13 cellular contexts compared by ENCODE assay signal in genomic region chr1:36204347-36204909, GRCh38. TPM values are rescaled to one million over a fixed set of nuclear protein-coding genes. Genes with fewer than 3 reads are reported as not detected.
DNase-seq lines count a peak whose midpoint lies in the region; ATAC-seq and TF ChIP-seq lines count a peak whose summit lies in the region.
"Had no signal": no experiment of that assay in that cellular context is flagged by ENCODE, and none has a peak within 500 bp of the region (broad histone marks: within the 10 kb centered on the region; RNA-seq: fewer than 3 reads in every experiment).

No MANE protein-coding gene starts in this region.

- H3K27me3 Mint-ChIP-seq in activated naive CD8-positive, alpha-beta T cell treated with anti-CD3 and anti-CD28 coated beads for 36 hours: no peaks in the 10 kb centered on the region
- no peaks in the 10 kb centered on the region for H3K27me3 Mint-ChIP-seq in activated naive CD8-positive, alpha-beta T cell treated with anti-CD3 and anti-CD28 coated beads, Interleukin-2, amount 50 U/mL, for 24 hours
- H3K27me3 Mint-ChIP-seq: type B pancreatic cell had no signal

- H3K4me2 ChIP-seq in osteoblast (ENCODE audit: insufficient read depth, low read length): peak overlapping the region; percentile 51

- TF ChIP-seq EP300 in esophagus muscularis mucosa (IDR thresholded peaks at IDR 0.05): no peak

- no peaks in the 10 kb centered on the region for H3K79me2 ChIP-seq in osteoblast (ENCODE audit: insufficient read depth, low read length)

- no peaks in the 10 kb centered on the region for H3K36me3 Mint-ChIP-seq in activated naive CD8-positive, alpha-beta T cell treated with anti-CD3 and anti-CD28 coated beads for 36 hours
- no peaks in the 10 kb centered on the region for H3K36me3 Mint-ChIP-seq in activated naive CD8-positive, alpha-beta T cell treated with anti-CD3 and anti-CD28 coated beads, Interleukin-2, amount 50 U/mL, for 24 hours (ENCODE audit: low read depth)
- H3K36me3 Mint-ChIP-seq: activated naive CD4-positive, alpha-beta T cell treated with anti-CD3 and anti-CD28 coated beads, Interleukin-2, amount 50 U/mL, for 72 hours; natural killer cell treated with Interleukin-12 subunit alpha and Interleukin-12 subunit beta and Interleukin-15 and Interleukin-18, amount 100 ng/mL, for 72 hours; type B pancreatic cell had no signal

- no peak for DNase-seq in activated naive CD8-positive, alpha-beta T cell treated with anti-CD3 and anti-CD28 coated beads for 36 hours
- no peak for DNase-seq in activated naive CD8-positive, alpha-beta T cell treated with anti-CD3 and anti-CD28 coated beads, Interleukin-2, amount 50 U/mL, for 24 hours
- DNase-seq in esophagus muscularis mucosa (ENCODE audit: extremely low spot score) (no peak), osteoblast (ENCODE audit: insufficient read length, low spot score, missing footprints) (peak; percentile 47), Peyer's patch (no peak), medulla oblongata (ENCODE audit: extremely low spot score) (no peak), activated gamma-delta T cell treated with Interleukin-2 at 50 U/mL for 16 hours (no peak)
- DNase-seq: activated CD4-positive, alpha-beta T cell treated with anti-CD3 and anti-CD28 coated beads, Interleukin-2, amount 10 ng/mL, durations not matched to agents 24 days and 14 days; GF-D8 had no signal

- peaks cover 16% of the 10 kb centered on the region for H3K4me1 Mint-ChIP-seq in activated naive CD8-positive, alpha-beta T cell treated with anti-CD3 and anti-CD28 coated beads for 36 hours
- H3K4me1 Mint-ChIP-seq in activated naive CD8-positive, alpha-beta T cell treated with anti-CD3 and anti-CD28 coated beads, Interleukin-2, amount 50 U/mL, for 24 hours: peaks cover 22% of the 10 kb centered on the region

- H2AFZ ChIP-seq in osteoblast (ENCODE audit: low read length): no peak overlapping the region

- peak overlapping the region; percentile 20 for H3K27ac Mint-ChIP-seq in activated naive CD8-positive, alpha-beta T cell treated with anti-CD3 and anti-CD28 coated beads for 36 hours
- no peak overlapping the region for H3K27ac Mint-ChIP-seq in activated naive CD8-positive, alpha-beta T cell treated with anti-CD3 and anti-CD28 coated beads, Interleukin-2, amount 50 U/mL, for 24 hours
- H3K27ac Mint-ChIP-seq: activated CD4-positive, alpha-beta T cell treated with anti-CD3 and anti-CD28 coated beads, Interleukin-2, amount 10 ng/mL, durations not matched to agents 24 days and 14 days; type B pancreatic cell had no signal

- H3K27me3 ChIP-seq in esophagus muscularis mucosa: no peaks in the 10 kb centered on the region
- no peaks in the 10 kb centered on the region for H3K27me3 ChIP-seq in osteoblast (ENCODE audit: insufficient read depth, low read length)
- no peaks in the 10 kb centered on the region for H3K27me3 ChIP-seq in Peyer's patch

- no peak overlapping the region for H3K4me3 Mint-ChIP-seq in activated naive CD8-positive, alpha-beta T cell treated with anti-CD3 and anti-CD28 coated beads for 36 hours
- no peak overlapping the region for H3K4me3 Mint-ChIP-seq in activated naive CD8-positive, alpha-beta T cell treated with anti-CD3 and anti-CD28 coated beads, Interleukin-2, amount 50 U/mL, for 24 hours
- H3K4me3 Mint-ChIP-seq: activated CD4-positive, alpha-beta T cell treated with anti-CD3 and anti-CD28 coated beads, Interleukin-2, amount 10 ng/mL, durations not matched to agents 24 days and 14 days; natural killer cell treated with Interleukin-12 subunit alpha and Interleukin-12 subunit beta and Interleukin-15 and Interleukin-18, amount 100 ng/mL, for 72 hours; type B pancreatic cell had no signal

- TF ChIP-seq CTCF in esophagus muscularis mucosa (IDR thresholded peaks at IDR 0.05) (no peak), osteoblast (IDR thresholded peaks at IDR 0.05; ENCODE audit: extremely low read depth, low read depth, low read length) (no peak), Peyer's patch (IDR thresholded peaks at IDR 0.05) (no peak)

- H3K27ac ChIP-seq in esophagus muscularis mucosa (replicated peaks in 1 of 4): peak overlapping the region; percentile 75 to 85 (median 80)
- H3K27ac ChIP-seq in osteoblast (ENCODE audit: low read depth, low read length): peak overlapping the region; percentile 26
- H3K27ac ChIP-seq in Peyer's patch: peak overlapping the region in 2 of 4 donors; percentile 29 to 30

- no peak for ATAC-seq in activated naive CD8-positive, alpha-beta T cell treated with anti-CD3 and anti-CD28 coated beads, Interleukin-2, amount 50 U/mL, for 24 hours
- no peak for ATAC-seq in HG03039 (IDR thresholded peaks at IDR 0.05; ENCODE audit: unreplicated experiment)
- ATAC-seq: activated naive CD4-positive, alpha-beta T cell treated with anti-CD3 and anti-CD28 coated beads, Interleukin-2, amount 50 U/mL, for 72 hours; natural killer cell treated with Interleukin-12 subunit alpha and Interleukin-12 subunit beta and Interleukin-15 and Interleukin-18, amount 100 ng/mL, for 72 hours had no signal

- H3K4me1 ChIP-seq in esophagus muscularis mucosa (peaks cover 54 to 92% (median 84%) of the 10 kb centered on the region in 4 donors), osteoblast (ENCODE audit: insufficient read depth, low read length) (peaks cover 32% of the 10 kb centered on the region), Peyer's patch (peaks cover 0 to 9% (median 0%) of the 10 kb centered on the region in 4 donors)

- intact Hi-C loops in esophagus muscularis mucosa (cut with DNase I): no loop called here

- WGBS in esophagus muscularis mucosa: 75% methylated on average over 2 of the region's 6 CpGs

- H4K20me1 ChIP-seq in osteoblast (ENCODE audit: insufficient read depth, low read length): no peaks in the 10 kb centered on the region

- TF ChIP-seq POLR2A in esophagus muscularis mucosa (IDR thresholded peaks at IDR 0.05; ENCODE audit: low read depth): no peak
- TF ChIP-seq POLR2A in Peyer's patch (IDR thresholded peaks at IDR 0.05): no peak

- H3K36me3 ChIP-seq in esophagus muscularis mucosa (no peaks in the 10 kb centered on the region), osteoblast (ENCODE audit: insufficient read depth, low read length) (no peaks in the 10 kb centered on the region), Peyer's patch (no peaks in the 10 kb centered on the region)

- H3K4me3 ChIP-seq in esophagus muscularis mucosa (no peak overlapping the region), osteoblast (ENCODE audit: insufficient read depth, low read length) (no peak overlapping the region), Peyer's patch (no peak overlapping the region)

- H3K9me3 Mint-ChIP-seq in activated naive CD8-positive, alpha-beta T cell treated with anti-CD3 and anti-CD28 coated beads for 36 hours: no peaks in the 10 kb centered on the region
- H3K9me3 Mint-ChIP-seq in activated naive CD8-positive, alpha-beta T cell treated with anti-CD3 and anti-CD28 coated beads, Interleukin-2, amount 50 U/mL, for 24 hours: no peaks in the 10 kb centered on the region
- H3K9me3 Mint-ChIP-seq: activated CD4-positive, alpha-beta T cell treated with anti-CD3 and anti-CD28 coated beads, Interleukin-2, amount 10 ng/mL, durations not matched to agents 24 days and 14 days; activated naive CD4-positive, alpha-beta T cell treated with anti-CD3 and anti-CD28 coated beads, Interleukin-2, amount 50 U/mL, for 72 hours; natural killer cell treated with Interleukin-12 subunit alpha and Interleukin-12 subunit beta and Interleukin-15 and Interleukin-18, amount 100 ng/mL, for 72 hours; type B pancreatic cell had no signal

- H3K9me3 ChIP-seq in esophagus muscularis mucosa (no peaks in the 10 kb centered on the region), osteoblast (ENCODE audit: low read depth, low read length) (no peaks in the 10 kb centered on the region), Peyer's patch (no peaks in the 10 kb centered on the region)

RNA-seq across cellular contexts. Expression of gene THRAP3, which starts 19.8 kb away (rescaled TPM):
- total RNA-seq in activated naive CD8-positive, alpha-beta T cell treated with anti-CD3 and anti-CD28 coated beads for 36 hours: 100 to 1,000 TPM; 159 TPM
- total RNA-seq in esophagus muscularis mucosa (100 to 1,000 TPM in 2 of 4 donors, 10 to 100 TPM in 2; 90.3 to 116 (median 104) TPM), osteoblast (127 and 137 TPM in 2 replicates), Peyer's patch (10 to 100 TPM; 49.5 to 99.0 (median 64.4) TPM)

RNA-seq across cellular contexts. Expression of gene MAP7D1, which starts 48.5 kb away (rescaled TPM):
- total RNA-seq in activated naive CD8-positive, alpha-beta T cell treated with anti-CD3 and anti-CD28 coated beads for 36 hours: 100 to 1,000 TPM; 158 to 168 TPM
- 100 to 1,000 TPM; 162 to 263 (median 225) TPM for total RNA-seq in esophagus muscularis mucosa
- 106 and 132 TPM in 2 replicates for total RNA-seq in osteoblast
- total RNA-seq in Peyer's patch: 10 to 100 TPM; 38.2 to 62.7 (median 46.4) TPM

RNA-seq across cellular contexts. Expression of gene TRAPPC3, which starts 55.1 kb away (rescaled TPM):
- total RNA-seq in activated naive CD8-positive, alpha-beta T cell treated with anti-CD3 and anti-CD28 coated beads for 36 hours: 10 to 100 TPM; 58.0 to 59.4 TPM
- 100 to 1,000 TPM in 3 of 4 donors, 10 to 100 TPM in 1; 97.9 to 164 (median 122) TPM for total RNA-seq in esophagus muscularis mucosa
- 93.4 and 111 TPM in 2 replicates for total RNA-seq in osteoblast
- total RNA-seq in Peyer's patch: 100 to 1,000 TPM in 1 of 4 donors, 10 to 100 TPM in 3; 56.2 to 113 (median 73.7) TPM
